Comparison of ENCODE assay signal across 26 cellular contexts in the genomic region with DNA sequence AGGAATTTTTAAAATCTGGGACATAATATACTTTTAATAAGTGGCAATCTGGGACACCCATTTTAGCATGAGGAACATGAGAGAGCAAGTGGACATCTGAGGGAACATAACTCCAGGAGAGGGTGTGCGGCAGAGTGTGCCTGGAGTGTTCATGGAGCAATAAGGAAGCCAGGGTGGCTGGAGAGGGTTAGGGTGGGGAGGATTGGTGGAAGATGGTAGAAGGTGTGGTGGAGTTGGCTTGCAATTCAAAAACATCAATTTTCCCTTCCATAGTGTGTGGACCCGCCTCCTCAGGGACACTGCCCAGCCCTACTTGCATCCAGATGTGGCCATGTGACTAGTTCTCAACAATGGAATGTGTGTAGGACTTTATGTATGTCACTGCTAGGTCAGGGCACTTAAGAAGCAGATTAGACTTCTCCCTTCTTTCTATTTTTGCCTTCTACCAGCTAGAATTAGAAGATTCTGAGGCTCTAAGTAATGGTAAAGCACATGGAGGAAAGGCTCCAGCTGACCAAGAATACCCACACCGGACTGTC. TPM values are rescaled to one million over a fixed set of nuclear protein-coding genes. Genes with fewer than 3 reads are reported as not detected.
DNase-seq lines count a peak whose midpoint lies in the region; ATAC-seq and TF ChIP-seq lines count a peak whose summit lies in the region.
"Had no signal": no experiment of that assay in that cellular context is flagged by ENCODE, and none has a peak within 500 bp of the region (broad histone marks: within the 10 kb centered on the region; RNA-seq: fewer than 3 reads in every experiment).

No MANE protein-coding gene starts in this region.

- H3K27me3 ChIP-seq in GM23248 (replicated peaks; ENCODE audit: insufficient read depth): no peaks in the 10 kb centered on the region
- H3K27me3 ChIP-seq: BLaER1 treated with 17β-estradiol and CSF1 and Interleukin-3, amounts not matched to agents 10 nM and 100 nM; left lung; suprapubic skin; uterus had no signal

- H4K20me1 ChIP-seq in GM23248 (ENCODE audit: insufficient read depth): no peaks in the 10 kb centered on the region

- H3K9me3 Mint-ChIP-seq in chondrocyte (ENCODE audit: low read depth): no peaks in the 10 kb centered on the region
- H3K9me3 Mint-ChIP-seq: activated CD4-positive, alpha-beta T cell treated with anti-CD3 and anti-CD28 coated beads, Interleukin-2, amount 10 ng/mL, durations not matched to agents 24 days and 14 days; activated naive CD8-positive, alpha-beta T cell treated with anti-CD3 and anti-CD28 coated beads, Interleukin-2, amount 10 ng/mL, durations not matched to agents 7 days and 5 days; effector memory CD8-positive, alpha-beta T cell; stimulated activated effector memory CD8-positive, alpha-beta T cell treated with anti-CD3 and anti-CD28 coated beads, Interleukin-12 subunit alpha, Interleukin-12 subunit beta, amount 100 ng/mL, for 72 hours had no signal

- no peak overlapping the region for H3K4me2 ChIP-seq in GM23248 (ENCODE audit: unreplicated experiment)
- H3K4me2 ChIP-seq: BLaER1 treated with 17β-estradiol and CSF1 and Interleukin-3, amounts not matched to agents 10 nM and 100 nM had no signal

- peaks cover 14% of the 10 kb centered on the region; the same call in 1 of the 2 replicates for H3F3A ChIP-seq in GM23248 (ENCODE audit: insufficient read depth)

- H3K9me2 ChIP-seq in GM23248 (ENCODE audit: insufficient read depth): no peaks in the 10 kb centered on the region

- no peak for TF ChIP-seq CTCF in AG10803 (conservative IDR thresholded peaks at IDR 0.05; ENCODE audit: low read length)
- no peak for TF ChIP-seq CTCF in chondrocyte (IDR thresholded peaks at IDR 0.05)
- no peak for TF ChIP-seq CTCF in foreskin fibroblast (IDR thresholded peaks at IDR 0.05; ENCODE audit: low read depth, low read length)

- no peaks in the 10 kb centered on the region for H3K36me3 ChIP-seq in GM23248 (ENCODE audit: low read depth)
- H3K36me3 ChIP-seq: BLaER1 treated with 17β-estradiol and CSF1 and Interleukin-3, amounts not matched to agents 10 nM and 100 nM; left lung; suprapubic skin; uterus had no signal

- H3K79me2 ChIP-seq in GM23248 (ENCODE audit: insufficient read depth): no peaks in the 10 kb centered on the region; the same call in 1 of the 2 replicates

- no peaks in the 10 kb centered on the region for H3K27me3 Mint-ChIP-seq in chondrocyte (ENCODE audit: low read depth)
- H3K27me3 Mint-ChIP-seq: progenitor cell of endocrine pancreas had no signal

- ATAC-seq in HG03354 (IDR thresholded peaks at IDR 0.05; ENCODE audit: poor library complexity, severe bottlenecking, unreplicated experiment) (no peak), GM21576 (IDR thresholded peaks at IDR 0.05; ENCODE audit: unreplicated experiment) (no peak)
- ATAC-seq: effector memory CD8-positive, alpha-beta T cell; HCT116; left lung; stimulated activated effector memory CD8-positive, alpha-beta T cell treated with anti-CD3 and anti-CD28 coated beads, Interleukin-12 subunit alpha, Interleukin-12 subunit beta, amount 100 ng/mL, for 72 hours had no signal

- H3K27ac ChIP-seq in GM23248: no peak overlapping the region
- H3K27ac ChIP-seq: BLaER1 treated with 17β-estradiol and CSF1 and Interleukin-3, amounts not matched to agents 10 nM and 100 nM; left lung; skin epidermis; suprapubic skin; uterus had no signal

- no peak overlapping the region for H3K27ac Mint-ChIP-seq in chondrocyte (ENCODE audit: unreplicated experiment)
- H3K27ac Mint-ChIP-seq: activated CD4-positive, alpha-beta T cell treated with anti-CD3 and anti-CD28 coated beads, Interleukin-2, amount 10 ng/mL, durations not matched to agents 24 days and 14 days; activated naive CD8-positive, alpha-beta T cell treated with anti-CD3 and anti-CD28 coated beads, Interleukin-2, amount 10 ng/mL, durations not matched to agents 7 days and 5 days; effector memory CD8-positive, alpha-beta T cell; nephron progenitor cell; progenitor cell of endocrine pancreas; stimulated activated effector memory CD8-positive, alpha-beta T cell treated with anti-CD3 and anti-CD28 coated beads, Interleukin-12 subunit alpha, Interleukin-12 subunit beta, amount 100 ng/mL, for 72 hours had no signal

- H3K4me1 ChIP-seq in GM23248 (ENCODE audit: insufficient read depth): peaks cover 5% of the 10 kb centered on the region; the same call in 1 of the 2 replicates
- H3K4me1 ChIP-seq: uterus had no signal

- H3K4me3 ChIP-seq in AG10803 (ENCODE audit: low read length) (no peak overlapping the region), GM23248 (no peak overlapping the region), foreskin fibroblast (ENCODE audit: low read depth in 1 of 2, low read length in 2 of 2) (no peak overlapping the region)
- H3K4me3 ChIP-seq: BLaER1 treated with 17β-estradiol and CSF1 and Interleukin-3, amounts not matched to agents 10 nM and 100 nM; left lung; skin epidermis; suprapubic skin; uterus had no signal

- H3K9me3 ChIP-seq in GM23248 (ENCODE audit: low read depth): no peaks in the 10 kb centered on the region
- H3K9me3 ChIP-seq: BLaER1 treated with 17β-estradiol and CSF1 and Interleukin-3, amounts not matched to agents 10 nM and 100 nM; left lung; suprapubic skin; uterus had no signal

- in situ Hi-C loops in GM23248 (cut with MboI): no loop called here

- H3K4me3 Mint-ChIP-seq in chondrocyte (ENCODE audit: unreplicated experiment): no peak overlapping the region
- H3K4me3 Mint-ChIP-seq: activated CD4-positive, alpha-beta T cell treated with anti-CD3 and anti-CD28 coated beads, Interleukin-2, amount 10 ng/mL, durations not matched to agents 24 days and 14 days; activated naive CD8-positive, alpha-beta T cell treated with anti-CD3 and anti-CD28 coated beads, Interleukin-2, amount 10 ng/mL, durations not matched to agents 7 days and 5 days; effector memory CD8-positive, alpha-beta T cell; nephron progenitor cell; stimulated activated effector memory CD8-positive, alpha-beta T cell treated with anti-CD3 and anti-CD28 coated beads, Interleukin-12 subunit alpha, Interleukin-12 subunit beta, amount 100 ng/mL, for 72 hours had no signal

- H3K9ac ChIP-seq in GM23248: no peak overlapping the region
- H3K9ac ChIP-seq: BLaER1 treated with 17β-estradiol and CSF1 and Interleukin-3, amounts not matched to agents 10 nM and 100 nM had no signal

- 78 to 80% methylated on average over 3 of the region's 3 CpGs for WGBS in GM23248 (ENCODE audit: low coverage in 1 of 2, low lambda C conversion rate in 2 of 2, missing lambda C conversion rate in 2 of 2), 2 experiments

- H3K36me3 Mint-ChIP-seq in chondrocyte (ENCODE audit: low read depth): no peaks in the 10 kb centered on the region

- peaks cover 24% of the 10 kb centered on the region for H3K4me1 Mint-ChIP-seq in chondrocyte (ENCODE audit: low read depth)

- DNase-seq in AG10803 (ENCODE audit: low read depth) (peak; percentile 58), GM23248 (peak; percentile 51), chondrocyte (ENCODE audit: low spot score) (peak; percentile 36), foreskin fibroblast (peak; percentile 39 to 72), cerebellar nuclear complex (lab: John Stamatoyannopoulos, UW) (no peak), mesenteric fat pad (ENCODE audit: low spot score) (no peak)
- DNase-seq: activated CD4-positive, alpha-beta T cell treated with anti-CD3 and anti-CD28 coated beads, Interleukin-2, amount 10 ng/mL, durations not matched to agents 24 days and 14 days; activated naive CD8-positive, alpha-beta T cell treated with anti-CD3 and anti-CD28 coated beads, Interleukin-2, amount 10 ng/mL, durations not matched to agents 7 days and 5 days; Calu3; effector memory CD8-positive, alpha-beta T cell; left lung; NCI-H1092 treated with DMSO at 0.1 percent for 48 hours; NCI-H2029; NCI-H345; NCI-H774; nephron progenitor cell; SHP77; uterus had no signal

- H2AFZ ChIP-seq in GM23248: no peak overlapping the region

RNA-seq across cellular contexts. Expression of gene DENND5A, which starts 4.4 kb away (rescaled TPM):
- 113 and 127 TPM in 2 replicates for total RNA-seq in GM23248 (2014; rRNA removed; shearing (Covaris generic))
- 24.9 and 28.4 TPM in 2 replicates for polyA plus RNA-seq in GM23248 (2016; fragmentation: Nextera tagmentation; extraction: Ambion mirVana)
- total RNA-seq in chondrocyte (94.0 to 116 TPM (median 111 TPM) in 3 replicates), mesenteric fat pad (123 TPM)

RNA-seq across cellular contexts. Expression of gene TMEM41B, which starts 44.8 kb away (rescaled TPM):
- 47.7 and 50.5 TPM in 2 replicates for total RNA-seq in GM23248 (2014; rRNA removed; shearing (Covaris generic))
- polyA plus RNA-seq in GM23248 (2016; fragmentation: Nextera tagmentation; extraction: Ambion mirVana): 35.3 and 36.6 TPM in 2 replicates
- total RNA-seq in chondrocyte (24.6 to 30.8 TPM (median 27.9 TPM) in 3 replicates), mesenteric fat pad (17.3 TPM)

Comparison
In these comparisons a context has a peak if more than half of its experiments do, and no peak if none do; other contexts are left out.
1. DNase-seq: peak in AG10803 (single experiment), GM23248 (single experiment), chondrocyte (single experiment) and foreskin fibroblast (2 of 2); none in cerebellar nuclear complex (0 of 2) and mesenteric fat pad (single experiment).